In the genomic region with DNA sequence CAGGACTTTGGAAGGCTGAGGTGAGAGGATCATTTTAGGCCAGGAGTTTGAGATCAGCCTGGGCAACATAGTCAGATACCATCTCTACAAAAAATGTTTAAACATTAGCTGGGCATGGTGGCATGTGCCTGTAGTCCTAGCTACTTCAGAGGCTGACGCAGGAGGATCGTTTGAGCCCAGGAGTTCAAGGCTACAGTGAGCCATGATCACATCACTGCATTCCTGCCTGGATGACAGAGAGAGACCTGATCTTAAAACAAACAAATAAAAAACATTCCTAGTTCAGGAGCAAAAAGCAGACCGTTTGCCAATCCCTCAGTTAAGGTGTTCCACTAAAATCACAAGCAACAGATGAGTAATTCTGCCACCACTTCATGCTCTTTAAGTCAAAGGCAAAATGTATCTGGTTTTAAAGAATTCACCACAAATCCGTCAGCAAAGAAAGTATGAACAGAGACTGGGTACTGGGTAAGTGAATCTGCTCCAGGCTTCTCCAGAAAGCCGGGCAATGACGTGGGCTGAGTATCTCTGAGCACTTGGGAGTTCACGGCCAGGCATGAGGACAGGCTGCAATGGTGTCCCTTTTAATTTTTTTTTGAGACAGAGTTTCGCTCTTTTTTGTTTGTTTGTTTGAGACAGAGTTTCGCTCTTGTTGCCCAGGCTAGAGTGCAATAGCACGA, we compare ENCODE assay signal across 1 cellular context.
TF ChIP-seq lines count a peak whose summit lies in the region.

No MANE protein-coding gene starts in this region.

TF ChIP-seq in HEK293, 187 proteins besides CTCF, POLR2A, EP300 and RAD21 (continued from another document):
- TF ChIP-seq, protein P1, sequence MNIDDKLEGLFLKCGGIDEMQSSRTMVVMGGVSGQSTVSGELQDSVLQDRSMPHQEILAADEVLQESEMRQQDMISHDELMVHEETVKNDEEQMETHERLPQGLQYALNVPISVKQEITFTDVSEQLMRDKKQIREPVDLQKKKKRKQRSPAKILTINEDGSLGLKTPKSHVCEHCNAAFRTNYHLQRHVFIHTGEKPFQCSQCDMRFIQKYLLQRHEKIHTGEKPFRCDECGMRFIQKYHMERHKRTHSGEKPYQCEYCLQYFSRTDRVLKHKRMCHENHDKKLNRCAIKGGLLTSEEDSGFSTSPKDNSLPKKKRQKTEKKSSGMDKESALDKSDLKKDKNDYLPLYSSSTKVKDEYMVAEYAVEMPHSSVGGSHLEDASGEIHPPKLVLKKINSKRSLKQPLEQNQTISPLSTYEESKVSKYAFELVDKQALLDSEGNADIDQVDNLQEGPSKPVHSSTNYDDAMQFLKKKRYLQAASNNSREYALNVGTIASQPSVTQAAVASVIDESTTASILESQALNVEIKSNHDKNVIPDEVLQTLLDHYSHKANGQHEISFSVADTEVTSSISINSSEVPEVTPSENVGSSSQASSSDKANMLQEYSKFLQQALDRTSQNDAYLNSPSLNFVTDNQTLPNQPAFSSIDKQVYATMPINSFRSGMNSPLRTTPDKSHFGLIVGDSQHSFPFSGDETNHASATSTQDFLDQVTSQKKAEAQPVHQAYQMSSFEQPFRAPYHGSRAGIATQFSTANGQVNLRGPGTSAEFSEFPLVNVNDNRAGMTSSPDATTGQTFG (tag by site-specific recombination; IDR thresholded peaks at IDR 0.05; ENCODE audit: borderline replicate concordance) = no peak
- TF ChIP-seq ZXDB (tag by site-specific recombination; IDR thresholded peaks at IDR 0.05) (peak; percentile 54; the same call in 1 of the 2 replicates), ZNF138 (tag by site-specific recombination; IDR thresholded peaks at IDR 0.05; ENCODE audit: borderline replicate concordance) (no peak)
TF ChIP-seq in HEK293: peak in this region for 8.
